In genomic region chr3:72669224-72669623, GRCh38 we compare ENCODE assay signal across 3 cellular contexts.
TF ChIP-seq lines count a peak whose summit lies in the region.

No MANE protein-coding gene starts in this region.

TF ChIP-seq in HepG2, 621 proteins besides CTCF, POLR2A, EP300 and RAD21 (continues in another document):
- TF ChIP-seq NFIC (IDR thresholded peaks at IDR 0.05; ENCODE audit: low read length) = no peak
- TF ChIP-seq CHCHD3 (CRISPR knock-in tag; IDR thresholded peaks at IDR 0.05) = no peak
- TF ChIP-seq ZFY (CRISPR knock-in tag; IDR thresholded peaks at IDR 0.05) = no peak
- TF ChIP-seq, protein P1, sequence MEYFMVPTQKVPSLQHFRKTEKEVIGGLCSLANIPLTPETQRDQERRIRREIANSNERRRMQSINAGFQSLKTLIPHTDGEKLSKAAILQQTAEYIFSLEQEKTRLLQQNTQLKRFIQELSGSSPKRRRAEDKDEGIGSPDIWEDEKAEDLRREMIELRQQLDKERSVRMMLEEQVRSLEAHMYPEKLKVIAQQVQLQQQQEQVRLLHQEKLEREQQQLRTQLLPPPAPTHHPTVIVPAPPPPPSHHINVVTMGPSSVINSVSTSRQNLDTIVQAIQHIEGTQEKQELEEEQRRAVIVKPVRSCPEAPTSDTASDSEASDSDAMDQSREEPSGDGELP (IDR thresholded peaks at IDR 0.05; ENCODE audit: borderline replicate concordance, low read depth) = no peak
- no peak for TF ChIP-seq GMEB2 (CRISPR knock-in tag; IDR thresholded peaks at IDR 0.05; ENCODE audit: low read depth)
- no peak for TF ChIP-seq ZNF24 (IDR thresholded peaks at IDR 0.05)
- TF ChIP-seq ZIK1 (CRISPR knock-in tag; IDR thresholded peaks at IDR 0.05; ENCODE audit: borderline replicate concordance, low read depth) = no peak
- no peak for TF ChIP-seq RFX5 (IDR thresholded peaks at IDR 0.05; ENCODE audit: low read depth, low read length)
- TF ChIP-seq NFE2L1 (CRISPR knock-in tag; IDR thresholded peaks at IDR 0.05; ENCODE audit: borderline replicate concordance) = no peak
- TF ChIP-seq SP140L (CRISPR knock-in tag; IDR thresholded peaks at IDR 0.05; ENCODE audit: borderline replicate concordance) = no peak
- TF ChIP-seq ZFYVE20 (CRISPR knock-in tag; IDR thresholded peaks at IDR 0.05; ENCODE audit: borderline replicate concordance, low read depth) = no peak
- no peak for TF ChIP-seq JUND (CRISPR knock-in tag; IDR thresholded peaks at IDR 0.05)

TF ChIP-seq in GM23338, 12 proteins besides CTCF, POLR2A, EP300 and RAD21 (continued from another document and continues in another):
- TF ChIP-seq ETS1 (IDR thresholded peaks at IDR 0.05) (no peak), STAT1 (IDR thresholded peaks at IDR 0.05; ENCODE audit: unreplicated experiment) (no peak), EZH2phosphoT487 (IDR thresholded peaks at IDR 0.05; ENCODE audit: unreplicated experiment) (no peak), NANOG (IDR thresholded peaks at IDR 0.05; ENCODE audit: borderline replicate concordance) (no peak), REST (IDR thresholded peaks at IDR 0.05; ENCODE audit: unreplicated experiment) (no peak)

TF ChIP-seq in GM12878, 131 proteins besides CTCF, POLR2A, EP300 and RAD21:
- TF ChIP-seq ZZZ3 (IDR thresholded peaks at IDR 0.05; ENCODE audit: control insufficient read depth, insufficient read length, low read depth) = no peak
- peak; percentile 25; the same call in 1 of the 2 replicates for TF ChIP-seq RUNX3 (IDR thresholded peaks at IDR 0.05; ENCODE audit: low read length)
